1 cellular context compared by ENCODE assay signal in genomic region chr17:36731806-36732205, GRCh38.
TF ChIP-seq lines count a peak whose summit lies in the region.

No MANE protein-coding gene starts in this region.

TF ChIP-seq in GM23338, 12 proteins besides CTCF, POLR2A, EP300 and RAD21 (continued from another document):
- TF ChIP-seq, protein P1, sequence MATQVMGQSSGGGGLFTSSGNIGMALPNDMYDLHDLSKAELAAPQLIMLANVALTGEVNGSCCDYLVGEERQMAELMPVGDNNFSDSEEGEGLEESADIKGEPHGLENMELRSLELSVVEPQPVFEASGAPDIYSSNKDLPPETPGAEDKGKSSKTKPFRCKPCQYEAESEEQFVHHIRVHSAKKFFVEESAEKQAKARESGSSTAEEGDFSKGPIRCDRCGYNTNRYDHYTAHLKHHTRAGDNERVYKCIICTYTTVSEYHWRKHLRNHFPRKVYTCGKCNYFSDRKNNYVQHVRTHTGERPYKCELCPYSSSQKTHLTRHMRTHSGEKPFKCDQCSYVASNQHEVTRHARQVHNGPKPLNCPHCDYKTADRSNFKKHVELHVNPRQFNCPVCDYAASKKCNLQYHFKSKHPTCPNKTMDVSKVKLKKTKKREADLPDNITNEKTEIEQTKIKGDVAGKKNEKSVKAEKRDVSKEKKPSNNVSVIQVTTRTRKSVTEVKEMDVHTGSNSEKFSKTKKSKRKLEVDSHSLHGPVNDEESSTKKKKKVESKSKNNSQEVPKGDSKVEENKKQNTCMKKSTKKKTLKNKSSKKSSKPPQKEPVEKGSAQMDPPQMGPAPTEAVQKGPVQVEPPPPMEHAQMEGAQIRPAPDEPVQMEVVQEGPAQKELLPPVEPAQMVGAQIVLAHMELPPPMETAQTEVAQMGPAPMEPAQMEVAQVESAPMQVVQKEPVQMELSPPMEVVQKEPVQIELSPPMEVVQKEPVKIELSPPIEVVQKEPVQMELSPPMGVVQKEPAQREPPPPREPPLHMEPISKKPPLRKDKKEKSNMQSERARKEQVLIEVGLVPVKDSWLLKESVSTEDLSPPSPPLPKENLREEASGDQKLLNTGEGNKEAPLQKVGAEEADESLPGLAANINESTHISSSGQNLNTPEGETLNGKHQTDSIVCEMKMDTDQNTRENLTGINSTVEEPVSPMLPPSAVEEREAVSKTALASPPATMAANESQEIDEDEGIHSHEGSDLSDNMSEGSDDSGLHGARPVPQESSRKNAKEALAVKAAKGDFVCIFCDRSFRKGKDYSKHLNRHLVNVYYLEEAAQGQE (IDR thresholded peaks at IDR 0.05; ENCODE audit: unreplicated experiment): no peak
- TF ChIP-seq STAT1 (IDR thresholded peaks at IDR 0.05; ENCODE audit: unreplicated experiment): no peak
- TF ChIP-seq ZNF114 (CRISPR knock-in tag; IDR thresholded peaks at IDR 0.05): no peak
- TF ChIP-seq JUNB (IDR thresholded peaks at IDR 0.05; ENCODE audit: unreplicated experiment): no peak
- TF ChIP-seq EZH2 (IDR thresholded peaks at IDR 0.05; ENCODE audit: low read depth, unreplicated experiment): no peak
- no peak for TF ChIP-seq ZNF331 (CRISPR knock-in tag; IDR thresholded peaks at IDR 0.05; ENCODE audit: low read depth)
- no peak for TF ChIP-seq EZH2phosphoT487 (IDR thresholded peaks at IDR 0.05; ENCODE audit: unreplicated experiment)
